10 cellular contexts compared by ENCODE assay signal in the genomic region with DNA sequence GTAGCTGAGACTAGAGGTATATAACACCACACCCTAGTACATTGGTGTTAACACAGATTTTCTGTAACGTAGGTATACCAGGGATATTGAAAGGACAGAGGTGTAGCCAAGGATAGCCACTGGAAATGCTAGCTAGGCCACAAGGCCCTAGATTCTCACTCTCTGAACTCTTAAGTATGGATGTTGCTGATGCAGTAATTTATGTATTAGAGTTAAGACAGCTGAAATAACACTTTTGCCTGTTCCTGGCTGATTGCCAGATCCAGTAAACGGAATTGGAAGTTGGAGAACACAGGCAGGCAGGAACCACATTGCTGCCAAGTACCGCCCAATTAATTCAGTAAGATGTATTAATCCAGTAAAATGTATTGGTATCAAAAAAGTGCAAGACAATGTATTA.
DNase-seq lines count a peak whose midpoint lies in the region; ATAC-seq and TF ChIP-seq lines count a peak whose summit lies in the region.
"Had no signal": no experiment of that assay in that cellular context is flagged by ENCODE, and none has a peak within 500 bp of the region (broad histone marks: within the 10 kb centered on the region; RNA-seq: fewer than 3 reads in every experiment).

No MANE protein-coding gene starts in this region.

- DNase-seq in GM12865 (ENCODE audit: low read depth) (no peak), RPMI8226 (peak; percentile 19), fibroblast of peridontal ligament (ENCODE audit: extremely low read depth) (peak; percentile 48), skeletal muscle cell (ENCODE audit: low read depth) (no peak), T1000 (lab: John Stamatoyannopoulos, UW) (no peak), putamen (ENCODE audit: low spot score) (no peak), GDM1 (lab: John Stamatoyannopoulos, UW) (no peak)
- DNase-seq: hippocampal formation, NCI-H526 had no signal

- TF ChIP-seq CTCF in GM12865 (IDR thresholded peaks at IDR 0.05; ENCODE audit: insufficient read depth, low read depth, low read length, missing control alignments), result no peak

- ATAC-seq in HG03378 (IDR thresholded peaks at IDR 0.05; ENCODE audit: unreplicated experiment), result no peak

- H3K4me3 ChIP-seq in GM12865 (ENCODE audit: low read depth, low read length) (peak overlapping the region; percentile 81; the same call in 1 of the 2 replicates), skeletal muscle cell (ENCODE audit: low read depth, low read length) (peak overlapping the region; percentile 82)

Comparison
In these comparisons a context has a peak if more than half of its experiments do, and no peak if none do; other contexts are left out.
1. DNase-seq: peak in RPMI8226 (single experiment) and fibroblast of peridontal ligament (single experiment); none in GM12865 (single experiment), skeletal muscle cell (single experiment), T1000 (single experiment), putamen (single experiment) and GDM1 (single experiment).